In the genomic region with DNA sequence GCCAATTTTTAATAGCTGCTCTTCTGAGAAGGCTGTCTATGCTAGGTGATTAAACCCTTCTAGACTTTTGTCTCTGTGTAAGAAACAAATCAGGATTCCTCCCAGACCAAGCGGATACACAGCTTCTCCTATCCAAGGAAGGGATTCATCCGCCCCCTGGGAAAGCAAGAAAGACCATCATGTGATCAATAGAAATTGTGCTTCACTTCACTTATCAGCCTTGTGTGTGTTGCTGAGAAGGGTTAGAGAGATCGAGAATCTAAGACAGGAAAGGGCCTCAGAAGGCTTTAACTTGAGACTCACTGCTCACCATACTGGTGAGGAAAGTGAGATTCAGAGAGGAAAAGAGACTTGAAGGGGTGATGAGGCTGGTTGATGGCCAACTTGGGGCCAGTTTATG, we compare ENCODE assay signal across 8 cellular contexts. TPM values are rescaled to one million over a fixed set of nuclear protein-coding genes. Genes with fewer than 3 reads are reported as not detected.
DNase-seq lines count a peak whose midpoint lies in the region; ATAC-seq and TF ChIP-seq lines count a peak whose summit lies in the region.

No MANE protein-coding gene starts in this region.

- no peak for DNase-seq in BJ (ENCODE audit: low read depth)
- no peak for DNase-seq in central memory CD8-positive, alpha-beta T cell (ENCODE audit: low spot score in 2 of 2)
- no peak for DNase-seq in RWPE1 (ENCODE audit: low spot score)
- DNase-seq in GM13976 (ENCODE audit: low spot score), result no peak
- DNase-seq in stimulated activated CD4-positive, alpha-beta T cell treated with anti-CD3 and anti-CD28 coated beads, Interleukin-4, amount 100 ng/mL, for 24 hours, result no peak
- no peak for DNase-seq in DMS 273 treated with DMSO at 0.1 percent for 48 hours (lab: John Stamatoyannopoulos, UW)

- H3K9me3 Mint-ChIP-seq in central memory CD8-positive, alpha-beta T cell, result no peaks in the 10 kb centered on the region

- peaks cover 6% of the 10 kb centered on the region for H3K36me3 ChIP-seq in BJ (ENCODE audit: control insufficient read depth, insufficient read depth, low read length)
- no peaks in the 10 kb centered on the region for H3K36me3 ChIP-seq in KMS-11 (ENCODE audit: insufficient read depth)
- peaks cover 7 to 17% of the 10 kb centered on the region in 2 donors for H3K36me3 ChIP-seq in muscle layer of duodenum (ENCODE audit: control insufficient read depth in 1 of 2, insufficient read depth in 2 of 2, low read length in 2 of 2)

- CTCF ChIA-PET in BJ (lab: Yijun Ruan, JAX), result no interaction called here
- CTCF ChIA-PET in RWPE1 (lab: Yijun Ruan, JAX), result interaction anchor here (0.8 kb wide), 1 partner anchor 68 kb away, joined by 4 read pairs; no protein-coding TSS in a partner anchor

- no peaks in the 10 kb centered on the region for H3K9me3 ChIP-seq in muscle layer of duodenum (ENCODE audit: control insufficient read depth in 1 of 2, low read length in 2 of 2)

- POLR2A ChIA-PET in BJ (lab: Charles Lee) (no interaction called here), RWPE1 (lab: Yijun Ruan, JAX; ENCODE audit: low non-redundant PET) (no interaction called here)

- H2AFZ ChIP-seq in KMS-11 (ENCODE audit: low read depth), result no peak overlapping the region

- H3K36me3 Mint-ChIP-seq in central memory CD8-positive, alpha-beta T cell (ENCODE audit: insufficient read depth), result peaks cover 16% of the 10 kb centered on the region

- peak overlapping the region; percentile 65; the same call in 1 of the 2 replicates for H3K27ac ChIP-seq in KMS-11
- H3K27ac ChIP-seq in muscle layer of duodenum (ENCODE audit: low read length), result no peak overlapping the region
- no peak overlapping the region for H3K27ac ChIP-seq in RWPE1

- TF ChIP-seq CTCF in BJ (IDR thresholded peaks at IDR 0.05; ENCODE audit: insufficient read depth, low read depth, low read length) (no peak), KMS-11 (conservative IDR thresholded peaks at IDR 0.05; ENCODE audit: low read depth, low read length) (no peak), RWPE1 (conservative IDR thresholded peaks at IDR 0.05; ENCODE audit: low read depth) (no peak), GM13976 (IDR thresholded peaks at IDR 0.05; ENCODE audit: borderline replicate concordance, control extremely low read depth, extremely low read depth, insufficient read depth, missing control alignments) (no peak)

- H3K27me3 Mint-ChIP-seq in central memory CD8-positive, alpha-beta T cell, result no peaks in the 10 kb centered on the region

- H3K4me1 ChIP-seq in KMS-11 (ENCODE audit: low read depth, poor library complexity, severe bottlenecking) (peaks cover 14% of the 10 kb centered on the region), muscle layer of duodenum (ENCODE audit: control insufficient read depth in 1 of 2, insufficient read depth in 2 of 2, low read length in 2 of 2) (peaks cover 8 to 24% of the 10 kb centered on the region in 2 donors)

- peak overlapping the region; percentile 55; the same call in 1 of the 2 replicates for H3K4me3 ChIP-seq in BJ (ENCODE audit: low read depth, low read length)
- H3K4me3 ChIP-seq in KMS-11 (IDR thresholded peaks at IDR 0.05; ENCODE audit: insufficient read depth, low read depth, low read length), result no peak overlapping the region
- H3K4me3 ChIP-seq in muscle layer of duodenum (ENCODE audit: low read depth in 1 of 2, low read length in 2 of 2), result peak overlapping the region; percentile 93 to 94

- H4K20me1 ChIP-seq in KMS-11 (ENCODE audit: insufficient read depth), result no peaks in the 10 kb centered on the region

- no peaks in the 10 kb centered on the region; the same call in 1 of the 2 replicates for H3K79me2 ChIP-seq in KMS-11 (ENCODE audit: insufficient read depth, low read depth)

- no peak for ATAC-seq in central memory CD8-positive, alpha-beta T cell (replicated peaks; ENCODE audit: extremely low read depth, poor library complexity, severe bottlenecking)

- in situ Hi-C loops in GM13976 (cut with MboI; ENCODE audit: low sequenced_read_pairs, unreplicated experiment), result no loop called here

- H3K9ac ChIP-seq in KMS-11, result peak overlapping the region; percentile 72; the same call in 1 of the 2 replicates

- no peaks in the 10 kb centered on the region for H3K27me3 ChIP-seq in BJ (ENCODE audit: control insufficient read depth, insufficient read depth, low read length)
- no peaks in the 10 kb centered on the region for H3K27me3 ChIP-seq in KMS-11 (ENCODE audit: insufficient read depth, low read depth)
- no peaks in the 10 kb centered on the region for H3K27me3 ChIP-seq in muscle layer of duodenum (ENCODE audit: low read depth, low read length)

- peaks cover 28% of the 10 kb centered on the region for H3K4me1 Mint-ChIP-seq in central memory CD8-positive, alpha-beta T cell

- peak overlapping the region; percentile 84 for H3K27ac Mint-ChIP-seq in central memory CD8-positive, alpha-beta T cell (ENCODE audit: low read depth)

- H3K4me2 ChIP-seq in KMS-11, result peak overlapping the region; percentile 77

- H3K4me3 Mint-ChIP-seq in central memory CD8-positive, alpha-beta T cell, result peak overlapping the region; percentile 93

RNA-seq across cellular contexts. Expression of gene ABCC10, which starts 1.5 kb away (rescaled TPM):
- 10.6 and 27.8 TPM in 2 replicates for polyA plus RNA-seq in BJ (2011; rRNA removed)
- 13.5 and 16.6 TPM in 2 replicates for polyA minus RNA-seq in BJ (2011; rRNA and poly(A)+ RNA removed)

RNA-seq across cellular contexts. Expression of gene DLK2, which starts 26.5 kb away (rescaled TPM):
- polyA plus RNA-seq in BJ (2011; rRNA removed), result 2.1 and 4.8 TPM in 2 replicates
- polyA minus RNA-seq in BJ (2011; rRNA and poly(A)+ RNA removed), result 1.5 and 1.9 TPM in 2 replicates

RNA-seq across cellular contexts. Expression of gene TJAP1, which starts 48.5 kb away (rescaled TPM):
- polyA plus RNA-seq in BJ (2011; rRNA removed), result 17.5 and 29.0 TPM in 2 replicates
- 10.3 and 10.4 TPM in 2 replicates for polyA minus RNA-seq in BJ (2011; rRNA and poly(A)+ RNA removed)

RNA-seq across cellular contexts. Expression of gene ZNF318, which starts 59.4 kb away (rescaled TPM):
- polyA plus RNA-seq in BJ (2011; rRNA removed), result 10.3 and 11.5 TPM in 2 replicates
- polyA minus RNA-seq in BJ (2011; rRNA and poly(A)+ RNA removed), result 16.9 and 17.6 TPM in 2 replicates
